Comparison of ENCODE assay signal across 9 cellular contexts in the genomic region with DNA sequence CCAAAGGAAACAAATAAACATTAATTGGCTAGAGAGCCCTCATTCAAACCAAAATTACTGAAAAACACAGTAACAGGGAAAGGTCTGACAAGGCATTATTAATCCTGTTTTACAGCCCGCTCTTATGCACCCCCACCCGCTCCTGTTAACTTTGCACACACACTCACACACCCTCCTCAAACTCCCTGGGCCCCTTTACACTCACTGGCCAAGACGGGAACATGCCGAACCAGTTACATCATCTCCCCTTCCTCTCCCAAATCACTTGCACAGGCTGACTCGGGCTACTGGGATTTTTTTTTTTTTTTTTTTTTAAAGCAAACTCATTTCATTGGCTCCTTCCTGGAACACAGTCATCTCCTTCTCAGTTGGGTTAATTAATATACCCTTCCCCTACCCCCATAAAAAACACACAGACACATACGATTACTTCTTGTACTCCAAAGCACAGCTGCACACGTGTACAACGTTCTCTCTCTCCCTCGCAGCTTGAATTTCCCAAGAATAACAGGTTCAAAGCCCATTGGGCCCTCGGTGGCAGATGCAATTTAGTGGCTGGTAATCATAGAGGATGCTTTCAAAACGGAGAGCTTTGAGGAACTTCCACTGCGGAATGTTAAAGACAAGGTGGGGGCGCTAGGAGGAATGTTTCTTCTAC. TPM values are rescaled to one million over a fixed set of nuclear protein-coding genes. Genes with fewer than 3 reads are reported as not detected.
DNase-seq lines count a peak whose midpoint lies in the region; ATAC-seq, FAIRE-seq and TF ChIP-seq lines count a peak whose summit lies in the region.
"Had no signal": no experiment of that assay in that cellular context is flagged by ENCODE, and none has a peak within 500 bp of the region (broad histone marks: within the 10 kb centered on the region; RNA-seq: fewer than 3 reads in every experiment).

No MANE protein-coding gene starts in this region.

- H4K20me1 ChIP-seq in keratinocyte (ENCODE audit: control insufficient read depth, extremely low read depth, insufficient read depth, low read length) = no peaks in the 10 kb centered on the region
- H4K20me1 ChIP-seq: BLaER1 had no signal

- H3K27me3 ChIP-seq in keratinocyte (ENCODE audit: control insufficient read depth, extremely low read depth, insufficient read depth, low read length) = no peaks in the 10 kb centered on the region
- H3K27me3 ChIP-seq: BLaER1 had no signal

- H3K9me3 ChIP-seq in keratinocyte (ENCODE audit: control insufficient read depth, low read depth, low read length) = no peaks in the 10 kb centered on the region
- H3K9me3 ChIP-seq: BLaER1 had no signal

- peaks cover 94% of the 10 kb centered on the region for H3K4me1 Mint-ChIP-seq in activated naive CD4-positive, alpha-beta T cell treated with anti-CD3 and anti-CD28 coated beads, Interleukin-2, amount 50 U/mL, for 24 hours

- no peak overlapping the region for H3K4me3 Mint-ChIP-seq in activated naive CD4-positive, alpha-beta T cell treated with anti-CD3 and anti-CD28 coated beads, Interleukin-2, amount 50 U/mL, for 24 hours

- peaks cover 100% of the 10 kb centered on the region for H3K79me2 ChIP-seq in keratinocyte (ENCODE audit: control insufficient read depth, insufficient read depth, low read length)

- H3K9me3 Mint-ChIP-seq in activated naive CD4-positive, alpha-beta T cell treated with anti-CD3 and anti-CD28 coated beads, Interleukin-2, amount 50 U/mL, for 24 hours = peaks cover under 1% of the 10 kb centered on the region

- dilution Hi-C loops in keratinocyte (cut with MboI; ENCODE audit: extremely low pct_ligation_motif_present, low sequenced_read_pairs) = no loop called here

- no peak overlapping the region for H2AFZ ChIP-seq in keratinocyte (ENCODE audit: control insufficient read depth, low read length)

- peaks cover 11 to 20% of the 10 kb centered on the region in 2 experiments for H3K36me3 ChIP-seq in keratinocyte (ENCODE audit: control insufficient read depth in 2 of 2, extremely low read depth in 1 of 2, insufficient read depth in 2 of 2, low read length in 2 of 2)
- H3K36me3 ChIP-seq: BLaER1 had no signal

- H3K9me1 ChIP-seq in keratinocyte (ENCODE audit: control insufficient read depth, extremely low read depth, insufficient read depth, low read length) = no peaks in the 10 kb centered on the region

- H3K27ac ChIP-seq in angular gyrus (ENCODE audit: low read depth, low read length) = peak overlapping the region; percentile 19
- H3K27ac ChIP-seq in keratinocyte (ENCODE audit: control insufficient read depth, insufficient read depth, low read length) = peak overlapping the region; percentile 65
- H3K27ac ChIP-seq in substantia nigra (ENCODE audit: low read depth, low read length, poor library complexity, severe bottlenecking) = peak overlapping the region; percentile 27
- H3K27ac ChIP-seq: BLaER1 had no signal

- H3K4me2 ChIP-seq in keratinocyte (ENCODE audit: control insufficient read depth, extremely low read depth, insufficient read depth, low read depth, low read length) = peak overlapping the region; percentile 56
- H3K4me2 ChIP-seq: BLaER1 had no signal

- FAIRE-seq in keratinocyte (lab: Jason Lieb, UNC) = peak; percentile 23

- peak overlapping the region in 2 of 3 experiments; percentile 7 to 26 for H3K4me3 ChIP-seq in keratinocyte (ENCODE audit: control insufficient read depth in 2 of 3, extremely low read depth in 1 of 3, insufficient read depth in 2 of 3, low read depth in 1 of 3, low read length in 3 of 3)
- H3K4me3 ChIP-seq: BLaER1 had no signal

- TF ChIP-seq CTCF in keratinocyte (optimal IDR thresholded peaks at IDR 0.05 in 1 of 3, IDR thresholded peaks at IDR 0.05 in 1 of 3, conservative IDR thresholded peaks at IDR 0.05 in 1 of 3; ENCODE audit: extremely low read depth in 1 of 3, insufficient read depth in 2 of 3, low read length in 3 of 3) = no peak

- H3K27me3 Mint-ChIP-seq in activated naive CD4-positive, alpha-beta T cell treated with anti-CD3 and anti-CD28 coated beads, Interleukin-2, amount 50 U/mL, for 24 hours = no peaks in the 10 kb centered on the region

- H3K4me1 ChIP-seq in keratinocyte (ENCODE audit: control insufficient read depth, extremely low read depth, insufficient read depth, low read length) = peaks cover 65% of the 10 kb centered on the region

- ATAC-seq in GM21576 (IDR thresholded peaks at IDR 0.05; ENCODE audit: unreplicated experiment) = no peak

- H3K36me3 Mint-ChIP-seq in activated naive CD4-positive, alpha-beta T cell treated with anti-CD3 and anti-CD28 coated beads, Interleukin-2, amount 50 U/mL, for 24 hours = peaks cover 25% of the 10 kb centered on the region

- no peak for DNase-seq in activated naive CD4-positive, alpha-beta T cell treated with Interleukin-2 at 50 U/mL for 16 hours
- DNase-seq in keratinocyte (ENCODE audit: low read depth, low spot score) (peak; percentile 32), substantia nigra (lab: John Stamatoyannopoulos, UW) (peak in 3 of 49 donors; percentile 20 to 52 (median 32)), MV-4-11 (lab: John Stamatoyannopoulos, UW) (no peak), GF-D8 (lab: John Stamatoyannopoulos, UW) (no peak)

- H3K9ac ChIP-seq in keratinocyte (ENCODE audit: control insufficient read depth, extremely low read depth, insufficient read depth, low read length) = peak overlapping the region; percentile 9
- H3K9ac ChIP-seq: BLaER1 had no signal

- H3K27ac Mint-ChIP-seq in activated naive CD4-positive, alpha-beta T cell treated with anti-CD3 and anti-CD28 coated beads, Interleukin-2, amount 50 U/mL, for 24 hours = peak overlapping the region; percentile 30

RNA-seq across cellular contexts. Expression of a gene that starts 31.8 kb away (rescaled TPM):
- polyA plus RNA-seq in keratinocyte = 42.5 to 44.7 TPM (median 44.0 TPM) in 3 replicates
- 20.3 TPM for polyA plus RNA-seq in keratinocyte (2011; ENCODE audit: low read depth)
- 30.4 and 30.6 TPM in 2 replicates for polyA plus RNA-seq in keratinocyte (2011; cell fraction: cytosol; rRNA removed)
- polyA plus RNA-seq in keratinocyte (2011; cell fraction: nucleus; rRNA removed) = 148 and 159 TPM in 2 replicates
- polyA plus RNA-seq in keratinocyte (2012; ENCODE audit: low replicate concordance) = 22.7 and 30.7 TPM in 2 replicates
- 130 to 189 TPM (median 170 TPM) in 3 replicates for polyA minus RNA-seq in keratinocyte
- 17.1 TPM for polyA minus RNA-seq in keratinocyte (2011; cell fraction: cytosol; rRNA and poly(A)+ RNA removed)
- polyA minus RNA-seq in keratinocyte (2011; cell fraction: nucleus; rRNA and poly(A)+ RNA removed) = 66.6 and 144 TPM in 2 replicates
